In the genomic region with DNA sequence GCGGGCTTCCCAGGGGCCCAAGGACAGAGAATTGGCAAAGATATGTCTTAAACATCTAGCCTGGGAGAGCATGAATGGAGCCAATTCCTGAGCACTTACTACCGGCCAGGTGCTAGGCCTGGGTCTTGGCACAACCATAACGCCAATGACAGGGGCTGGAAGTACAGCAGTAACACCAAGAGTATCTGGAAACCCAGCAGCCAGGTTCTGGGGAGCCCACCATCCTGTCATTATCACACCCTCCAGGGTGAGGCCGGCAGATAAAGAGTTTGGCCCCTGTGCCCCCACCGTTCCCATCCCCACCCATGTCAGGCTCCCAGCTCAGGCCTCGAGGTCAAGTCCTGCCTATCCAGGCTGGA, we compare ENCODE assay signal across 1 cellular context.
TF ChIP-seq lines count a peak whose summit lies in the region.

No MANE protein-coding gene starts in this region.

TF ChIP-seq in HepG2, 621 proteins besides CTCF, POLR2A, EP300 and RAD21 (continued from another document):
- TF ChIP-seq, protein P1, sequence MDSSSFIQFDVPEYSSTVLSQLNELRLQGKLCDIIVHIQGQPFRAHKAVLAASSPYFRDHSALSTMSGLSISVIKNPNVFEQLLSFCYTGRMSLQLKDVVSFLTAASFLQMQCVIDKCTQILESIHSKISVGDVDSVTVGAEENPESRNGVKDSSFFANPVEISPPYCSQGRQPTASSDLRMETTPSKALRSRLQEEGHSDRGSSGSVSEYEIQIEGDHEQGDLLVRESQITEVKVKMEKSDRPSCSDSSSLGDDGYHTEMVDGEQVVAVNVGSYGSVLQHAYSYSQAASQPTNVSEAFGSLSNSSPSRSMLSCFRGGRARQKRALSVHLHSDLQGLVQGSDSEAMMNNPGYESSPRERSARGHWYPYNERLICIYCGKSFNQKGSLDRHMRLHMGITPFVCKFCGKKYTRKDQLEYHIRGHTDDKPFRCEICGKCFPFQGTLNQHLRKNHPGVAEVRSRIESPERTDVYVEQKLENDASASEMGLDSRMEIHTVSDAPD (CRISPR knock-in tag; IDR thresholded peaks at IDR 0.05) = no peak; the same call in 1 of the 2 replicates
- TF ChIP-seq, protein P2, sequence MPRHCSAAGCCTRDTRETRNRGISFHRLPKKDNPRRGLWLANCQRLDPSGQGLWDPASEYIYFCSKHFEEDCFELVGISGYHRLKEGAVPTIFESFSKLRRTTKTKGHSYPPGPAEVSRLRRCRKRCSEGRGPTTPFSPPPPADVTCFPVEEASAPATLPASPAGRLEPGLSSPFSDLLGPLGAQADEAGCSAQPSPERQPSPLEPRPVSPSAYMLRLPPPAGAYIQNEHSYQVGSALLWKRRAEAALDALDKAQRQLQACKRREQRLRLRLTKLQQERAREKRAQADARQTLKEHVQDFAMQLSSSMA (CRISPR knock-in tag; IDR thresholded peaks at IDR 0.05) = 0 out of 2 replicates have a peak, but pooled peaks have one; percentile 55
- TF ChIP-seq THYN1 (CRISPR knock-in tag; IDR thresholded peaks at IDR 0.05; ENCODE audit: borderline replicate concordance, low read depth) (0 out of 2 replicates have a peak, but pooled peaks have one; percentile 54), AHR (CRISPR knock-in tag; IDR thresholded peaks at IDR 0.05) (peak; percentile 28; the same call in 1 of the 2 replicates), ZNF772 (CRISPR knock-in tag; IDR thresholded peaks at IDR 0.05) (0 out of 2 replicates have a peak, but pooled peaks have one; percentile 79), ZNF747 (CRISPR knock-in tag; IDR thresholded peaks at IDR 0.05; ENCODE audit: borderline replicate concordance) (0 out of 2 replicates have a peak, but pooled peaks have one; percentile 48)
